3 cellular contexts compared by ENCODE assay signal in the genomic region with DNA sequence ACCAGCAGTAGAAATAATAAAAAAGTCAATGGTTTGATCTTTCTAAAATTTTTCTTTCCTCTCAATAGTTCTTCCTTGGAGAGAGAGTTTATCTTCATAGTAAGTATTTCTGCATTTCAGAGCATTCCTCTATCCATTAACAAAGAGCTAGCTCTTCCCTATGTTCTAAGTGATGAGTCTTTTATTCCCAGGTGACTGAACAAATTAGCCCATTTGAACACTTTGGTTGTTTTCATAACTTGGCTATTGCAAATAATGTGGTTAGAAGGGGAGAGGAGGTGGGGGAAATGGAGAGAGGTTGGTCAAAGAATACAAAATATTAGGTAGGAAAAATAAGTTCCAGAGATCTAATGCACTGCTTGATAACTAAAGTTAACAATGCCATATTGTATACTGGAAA.
"Had no signal": no experiment of that assay in that cellular context is flagged by ENCODE, and none has a peak within 500 bp of the region (broad histone marks: within the 10 kb centered on the region; RNA-seq: fewer than 3 reads in every experiment).

No MANE protein-coding gene starts in this region.

- DNase-seq: GDM1, GF-D8 had no signal

- ATAC-seq: GM12878 had no signal

- H3K4me3 ChIP-seq: GM12878 had no signal
